In the genomic region with DNA sequence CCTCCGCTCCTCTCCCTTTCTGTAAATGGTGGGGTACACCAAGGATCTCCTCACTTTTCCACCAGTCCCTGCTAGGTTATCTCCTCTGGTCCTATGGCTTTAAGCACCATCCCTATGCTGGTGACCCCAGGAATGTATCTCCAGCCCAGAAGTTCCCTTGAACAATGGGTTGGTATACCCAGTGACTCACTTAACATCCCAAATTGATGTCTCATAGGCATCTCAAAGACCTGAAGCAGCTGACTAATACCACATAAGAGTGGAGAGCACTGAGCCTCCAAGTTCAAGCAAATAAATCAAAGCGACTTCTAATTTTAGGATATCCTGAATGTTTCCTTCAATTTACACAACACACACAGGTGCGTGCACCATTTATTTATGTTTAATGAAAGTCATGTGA, we compare ENCODE assay signal across 1 cellular context.
TF ChIP-seq lines count a peak whose summit lies in the region.

No MANE protein-coding gene starts in this region.

TF ChIP-seq in endothelial cell of umbilical vein, 7 proteins besides CTCF, POLR2A, EP300 and RAD21 (continued from another document):
- TF ChIP-seq, protein P1, sequence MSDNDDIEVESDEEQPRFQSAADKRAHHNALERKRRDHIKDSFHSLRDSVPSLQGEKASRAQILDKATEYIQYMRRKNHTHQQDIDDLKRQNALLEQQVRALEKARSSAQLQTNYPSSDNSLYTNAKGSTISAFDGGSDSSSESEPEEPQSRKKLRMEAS (IDR thresholded peaks at IDR 0.05; ENCODE audit: insufficient read depth, insufficient read length): no peak
- TF ChIP-seq EZH2 (IDR thresholded peaks at IDR 0.05; ENCODE audit: borderline replicate concordance, low read depth, low read length, severe bottlenecking): no peak
